In the genomic region with DNA sequence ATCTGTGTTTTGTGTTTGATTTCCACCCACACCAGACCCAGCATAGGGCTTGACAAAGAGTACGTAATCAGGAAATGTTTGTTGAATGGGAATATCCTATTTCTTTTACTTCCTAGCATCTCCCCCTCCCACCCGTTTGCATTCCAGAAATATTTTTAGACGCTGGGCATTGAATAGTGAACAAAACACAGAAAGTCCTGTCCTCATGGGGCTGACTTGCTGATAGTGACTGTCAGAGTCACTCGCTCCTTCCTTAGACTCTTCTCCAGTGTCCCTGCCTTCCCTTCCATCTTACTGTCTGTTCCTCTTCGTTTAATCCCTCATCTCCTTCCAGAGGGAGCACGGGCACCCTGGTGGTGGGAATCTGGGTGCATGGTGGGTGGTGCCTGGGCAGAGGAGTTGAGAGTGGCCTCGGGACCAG, we compare ENCODE assay signal across 9 cellular contexts. TPM values are rescaled to one million over a fixed set of nuclear protein-coding genes. Genes with fewer than 3 reads are reported as not detected.
DNase-seq lines count a peak whose midpoint lies in the region; TF ChIP-seq lines count a peak whose summit lies in the region.
"Had no signal": no experiment of that assay in that cellular context is flagged by ENCODE, and none has a peak within 500 bp of the region (broad histone marks: within the 10 kb centered on the region; RNA-seq: fewer than 3 reads in every experiment).

No MANE protein-coding gene starts in this region.

- in situ Hi-C loops in brain microvascular endothelial cell (cut with HindIII; ENCODE audit: low pct_ligation_motif_present, low sequenced_read_pairs) = no loop called here

- no peak overlapping the region for H2BK15ac ChIP-seq in mesendoderm (replicated peaks; ENCODE audit: low read depth)

- no peak overlapping the region for H2BK120ac ChIP-seq in mesendoderm (ENCODE audit: low read depth, low read length)

- H3K4me2 ChIP-seq in mesendoderm (ENCODE audit: low read length) = peak overlapping the region; percentile 79

- peaks cover 11% of the 10 kb centered on the region for H3K79me2 ChIP-seq in mesendoderm (ENCODE audit: control insufficient read depth, insufficient read depth, low read length)

- no peaks in the 10 kb centered on the region for H3K27me3 Mint-ChIP-seq in Caco-2 (ENCODE audit: insufficient read depth, unreplicated experiment)

- CTCF ChIA-PET in Caco-2 (lab: Charles Lee) = interaction anchor here (1.0 to 1.8 kb wide), 3 partner anchors 45 to 269 kb away, joined by 3 to 6 read pairs (median 3); no protein-coding TSS in a partner anchor

- no peak overlapping the region for H4K5ac ChIP-seq in mesendoderm (ENCODE audit: low read length)

- BruUV-seq in Caco-2 (replicated peaks; lab: Mats Ljungman, UMichigan) = TSS peak; percentile 74

- H3K4me3 ChIP-seq in Caco-2 (ENCODE audit: low read depth, low read length) (peak overlapping the region; percentile 63), LNCaP clone FGC (ENCODE audit: low read depth, low read length) (peak overlapping the region; percentile 98), brain microvascular endothelial cell (ENCODE audit: low read depth, low read length) (peak overlapping the region; percentile 93), mesendoderm (ENCODE audit: low read length) (peak overlapping the region; percentile 37)

- H3K9ac ChIP-seq in mesendoderm (ENCODE audit: low read length) = peak overlapping the region; percentile 62

- no peaks in the 10 kb centered on the region for H3K27me3 ChIP-seq in Caco-2 (replicated peaks; ENCODE audit: control insufficient read depth, insufficient read depth, low read length)
- H3K27me3 ChIP-seq in brain microvascular endothelial cell (replicated peaks) = no peaks in the 10 kb centered on the region
- H3K27me3 ChIP-seq in mesendoderm (ENCODE audit: insufficient read depth, low read length, poor library complexity) = no peaks in the 10 kb centered on the region

- POLR2A ChIA-PET in Caco-2 (lab: Charles Lee) = no interaction called here

- H4K8ac ChIP-seq in mesendoderm (ENCODE audit: low read depth, low read length) = no peak overlapping the region

- H3K18ac ChIP-seq in mesendoderm (ENCODE audit: low read length) = no peak overlapping the region

- H3K56ac ChIP-seq in mesendoderm (ENCODE audit: low read length) = peak overlapping the region; percentile 83

- H3K9me3 Mint-ChIP-seq in Caco-2 (ENCODE audit: unreplicated experiment) = no peaks in the 10 kb centered on the region

- H2BK5ac ChIP-seq in mesendoderm (ENCODE audit: low read length) = no peak overlapping the region

- no CpG with 5 or more reads among the region's 7 CpGs for whole genome bisulfite sequencing in mesendoderm (ENCODE audit: extremely low coverage, insufficient coverage, low lambda C conversion rate)

- H3K4me1 Mint-ChIP-seq in Caco-2 (ENCODE audit: low read depth, unreplicated experiment) = peaks cover 21% of the 10 kb centered on the region

- TF ChIP-seq CTCF in Caco-2 (IDR thresholded peaks at IDR 0.05; ENCODE audit: insufficient read depth in 1 of 2, low read depth in 1 of 2, low read length in 1 of 2, severe bottlenecking in 1 of 2, unreplicated experiment in 1 of 2) (no peak), LNCaP clone FGC (IDR thresholded peaks at IDR 0.05; ENCODE audit: control insufficient read depth, extremely low read depth, insufficient read depth) (no peak), brain microvascular endothelial cell (IDR thresholded peaks at IDR 0.05; ENCODE audit: low read depth, low read length, missing control alignments) (peak; percentile 56)

- H3K4me3 Mint-ChIP-seq in Caco-2 (ENCODE audit: unreplicated experiment) = peak overlapping the region; percentile 83

- H3K4me1 ChIP-seq in Caco-2 = no peaks in the 10 kb centered on the region
- peaks cover 10% of the 10 kb centered on the region for H3K4me1 ChIP-seq in mesendoderm (ENCODE audit: control insufficient read depth, low read depth, low read length)

- H3K23ac ChIP-seq in mesendoderm (ENCODE audit: low read length) = no peak overlapping the region

- H3K4ac ChIP-seq in mesendoderm (ENCODE audit: low read depth, low read length) = no peak overlapping the region

- peaks cover 7% of the 10 kb centered on the region for H3K79me1 ChIP-seq in mesendoderm (ENCODE audit: low read length)

- peak overlapping the region; percentile 77 for H3K27ac Mint-ChIP-seq in Caco-2 (ENCODE audit: unreplicated experiment)

- no peaks in the 10 kb centered on the region for H3K9me3 ChIP-seq in Caco-2

- H3K27ac ChIP-seq in brain microvascular endothelial cell (peak overlapping the region; percentile 100), mesendoderm (ENCODE audit: low read depth, low read length) (peak overlapping the region; percentile 52)

- no peaks in the 10 kb centered on the region for H3K36me3 ChIP-seq in Caco-2 (ENCODE audit: control insufficient read depth, insufficient read depth, low read length)
- H3K36me3 ChIP-seq in brain microvascular endothelial cell (replicated peaks) = peaks cover 2% of the 10 kb centered on the region
- H3K36me3 ChIP-seq in mesendoderm (ENCODE audit: control insufficient read depth, insufficient read depth, low read length) = no peaks in the 10 kb centered on the region

- intact Hi-C loops in Caco-2 (cut with micrococcal nuclease; ENCODE audit: unreplicated experiment) (loop anchor here (1.0 to 5.0 kb wide), 5 partner anchors 73 to 184 kb away; no protein-coding TSS in a partner anchor), posterior cingulate gyrus (cut with DNase I) (loop anchor here (2.0 to 5.0 kb wide), 3 partner anchors 69 to 136 kb away; partner anchors contain the start of gene SLC25A29)

- H3K36me3 Mint-ChIP-seq in Caco-2 (ENCODE audit: insufficient read depth, unreplicated experiment) = peaks cover 18% of the 10 kb centered on the region

- DNase-seq in Caco-2 (peak; percentile 53 to 56), LNCaP clone FGC (ENCODE audit: low read depth) (no peak), brain microvascular endothelial cell (no peak), mesendoderm (peak; percentile 67), posterior cingulate gyrus (no peak), OCI-M1 (lab: John Stamatoyannopoulos, UW) (no peak), UCSD-AML1 (lab: John Stamatoyannopoulos, UW; ENCODE audit: unreplicated experiment) (no peak)
- DNase-seq in stimulated activated CD4-positive, alpha-beta T cell treated with anti-CD3 and anti-CD28 coated beads, Interleukin-2, amount 100 ng/mL, for 24 hours = no peak

- no peak overlapping the region for H2AK5ac ChIP-seq in mesendoderm (ENCODE audit: low read length)

RNA-seq across cellular contexts. Expression of gene WDR25, which starts 0.5 kb away (rescaled TPM):
- 4.7 and 4.8 TPM in 2 replicates for total RNA-seq in Caco-2 (2022)
- 10.0 TPM for polyA plus RNA-seq in mesendoderm (2013, experiment 1 of 2)
- polyA plus RNA-seq in mesendoderm (2013, experiment 2 of 2) = 8.8 TPM

RNA-seq across cellular contexts. Expression of gene SLC25A47, which starts 53.6 kb away (rescaled TPM):
- total RNA-seq in Caco-2 (2022) = not detected in 2 replicates
- polyA plus RNA-seq in mesendoderm (2013, experiment 1 of 2) = not detected
- not detected for polyA plus RNA-seq in mesendoderm (2013, experiment 2 of 2)
- total RNA-seq: temporal lobe had no signal

Comparison
In these comparisons a context has a peak if more than half of its experiments do, and no peak if none do; other contexts are left out.
1. DNase-seq: peak in Caco-2 (2 of 2) and mesendoderm (single experiment); none in LNCaP clone FGC (single experiment), brain microvascular endothelial cell (single experiment), posterior cingulate gyrus (0 of 10), OCI-M1 (single experiment), UCSD-AML1 (single experiment) and stimulated activated CD4-positive, alpha-beta T cell treated with anti-CD3 and anti-CD28 coated beads, Interleukin-2, amount 100 ng/mL, for 24 hours (0 of 2).
2. H3K4me3 ChIP-seq: peak in every context shown above with its lines; median percentile 98 in LNCaP clone FGC; 93 in brain microvascular endothelial cell; 63 in Caco-2; 37 in mesendoderm.